ENCODE assay signal across 23 cellular contexts in the genomic region with DNA sequence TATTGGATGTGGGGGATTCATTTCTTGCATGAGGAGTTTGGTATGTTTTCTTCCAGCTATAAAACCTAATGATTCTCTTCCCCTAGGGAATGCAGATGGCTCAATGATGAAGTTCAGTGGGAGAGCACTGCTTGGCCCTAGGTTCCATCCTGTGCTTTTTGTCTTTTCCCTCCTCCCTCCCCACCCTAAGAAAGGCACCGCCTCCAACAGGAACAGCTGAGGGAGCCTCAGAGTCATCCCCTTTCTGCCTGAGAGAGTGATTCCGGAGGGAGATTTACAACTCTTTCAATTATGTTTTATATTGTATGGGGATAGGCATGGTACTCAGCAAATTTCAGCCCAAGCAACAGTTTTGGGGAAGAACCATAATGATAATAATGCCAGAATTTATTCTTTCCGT.
"Had no signal": no experiment of that assay in that cellular context is flagged by ENCODE, and none has a peak within 500 bp of the region (broad histone marks: within the 10 kb centered on the region; RNA-seq: fewer than 3 reads in every experiment).

No MANE protein-coding gene starts in this region.

- H3K4me3 ChIP-seq: body of pancreas, colonic mucosa, esophagus squamous epithelium, mucosa of descending colon, pancreas, psoas muscle, right atrium auricular region, suprapubic skin, tibial nerve had no signal

- H3K27me3 ChIP-seq: body of pancreas, colonic mucosa, right atrium auricular region, tibial nerve had no signal

- H3K9me3 ChIP-seq: body of pancreas, colonic mucosa, esophagus squamous epithelium, mucosa of descending colon, pancreas, psoas muscle, right atrium auricular region, suprapubic skin, tibial nerve had no signal

- DNase-seq: activated CD4-positive, alpha-beta T cell treated with anti-CD3 and anti-CD28 coated beads for 1 hour; activated CD4-positive, alpha-beta T cell treated with anti-CD3 and anti-CD28 coated beads, Interleukin-2, amount 10 ng/mL, durations not matched to agents 7 days and 5 days; activated CD8-positive, alpha-beta T cell treated with anti-CD3 and anti-CD28 coated beads for 36 hours; activated naive CD4-positive, alpha-beta T cell; activated T-cell treated with anti-CD3 and anti-CD28 coated beads, Interleukin-2, amount 50 U/mL, for 48 hours; aorta; body of pancreas; colonic mucosa; effector CD8-positive, alpha-beta T cell; esophagus squamous epithelium; left ventricle myocardium superior; mucosa of descending colon; naive B cell; nephron progenitor cell; pancreas; psoas muscle; stimulated activated CD4-positive, alpha-beta T cell treated with anti-CD3 and anti-CD28 coated beads, Interleukin-15, amount 100 ng/mL, for 24 hours; stimulated activated CD4-positive, alpha-beta T cell treated with anti-CD3 and anti-CD28 coated beads, Interleukin-2, amount 100 ng/mL, for 24 hours; stimulated activated naive B cell treated with anti-CD40 and anti-IgM and Interleukin-4, amounts not matched to agents 10 μg/mL and 1 μg/mL and 100 μg/mL, for 72 hours had no signal

- H3K36me3 ChIP-seq: colonic mucosa, esophagus squamous epithelium, pancreas, right atrium auricular region, suprapubic skin, tibial nerve had no signal

- H3K4me1 ChIP-seq: body of pancreas, colonic mucosa, esophagus squamous epithelium, pancreas, psoas muscle, right atrium auricular region, suprapubic skin, tibial nerve had no signal

- H3K27ac ChIP-seq: body of pancreas, colonic mucosa, epithelial cell of prostate, esophagus squamous epithelium, pancreas, psoas muscle, right atrium auricular region, suprapubic skin, tibial nerve had no signal
